Comparison of ENCODE assay signal across 1 cellular context in the genomic region with DNA sequence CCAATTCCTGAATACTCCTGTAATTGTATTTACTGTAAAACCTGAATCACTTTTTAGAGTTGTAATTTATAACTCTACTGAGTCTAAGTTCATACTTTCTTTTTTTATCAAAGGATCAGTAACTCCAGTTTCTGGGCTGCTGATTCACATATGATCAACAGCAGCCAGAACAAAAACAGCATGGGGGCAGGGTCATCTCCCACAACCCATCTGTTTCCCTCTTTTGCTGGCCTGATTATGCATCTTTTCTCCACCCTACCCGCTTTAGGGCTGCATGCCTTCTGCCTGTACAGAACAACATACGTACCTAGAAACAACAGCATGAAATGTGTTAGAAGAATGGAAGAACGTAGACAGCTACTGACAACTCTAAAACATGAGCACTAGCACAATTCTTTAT.
TF ChIP-seq lines count a peak whose summit lies in the region.

No MANE protein-coding gene starts in this region.

TF ChIP-seq in K562, 482 proteins besides CTCF, POLR2A, EP300 and RAD21 (continued from another document):
- TF ChIP-seq U2AF2 (optimal IDR thresholded peaks at IDR 0.05; ENCODE audit: low read depth, low read length) (no peak), ZBED1 (IDR thresholded peaks at IDR 0.05) (no peak), ZFPM2 (CRISPR knock-in tag; IDR thresholded peaks at IDR 0.05) (no peak), E2F4 (CRISPR knock-in tag; IDR thresholded peaks at IDR 0.05; ENCODE audit: low read depth) (no peak), FOSL1 (tag; conservative IDR thresholded peaks at IDR 0.05) (no peak), MYNN (IDR thresholded peaks at IDR 0.05) (no peak), MYNN (CRISPR knock-in tag; IDR thresholded peaks at IDR 0.05) (no peak), MED1 (CRISPR knock-in tag; IDR thresholded peaks at IDR 0.05; ENCODE audit: borderline replicate concordance) (no peak), SRF (CRISPR knock-in tag; IDR thresholded peaks at IDR 0.05) (no peak), ZFP30 (CRISPR knock-in tag; IDR thresholded peaks at IDR 0.05; ENCODE audit: borderline replicate concordance) (no peak), ZKSCAN3 (CRISPR knock-in tag; IDR thresholded peaks at IDR 0.05) (no peak), PTRF (tag; IDR thresholded peaks at IDR 0.05) (no peak), ETV5 (CRISPR knock-in tag; IDR thresholded peaks at IDR 0.05; ENCODE audit: low read depth) (no peak), CC2D1A (IDR thresholded peaks at IDR 0.05) (no peak), ZC3H11A (IDR thresholded peaks at IDR 0.05; ENCODE audit: low read depth, low read length) (no peak), CCNT2 (IDR thresholded peaks at IDR 0.05; ENCODE audit: borderline replicate concordance, extremely low read depth, insufficient read length, low read depth, low read length) (no peak), PKNOX1 (IDR thresholded peaks at IDR 0.05) (no peak), ZNF592 (IDR thresholded peaks at IDR 0.05) (peak; percentile 48; the same call in 1 of the 2 replicates), ZNF143 (CRISPR knock-in tag; IDR thresholded peaks at IDR 0.05) (no peak)
- TF ChIP-seq, protein P1, sequence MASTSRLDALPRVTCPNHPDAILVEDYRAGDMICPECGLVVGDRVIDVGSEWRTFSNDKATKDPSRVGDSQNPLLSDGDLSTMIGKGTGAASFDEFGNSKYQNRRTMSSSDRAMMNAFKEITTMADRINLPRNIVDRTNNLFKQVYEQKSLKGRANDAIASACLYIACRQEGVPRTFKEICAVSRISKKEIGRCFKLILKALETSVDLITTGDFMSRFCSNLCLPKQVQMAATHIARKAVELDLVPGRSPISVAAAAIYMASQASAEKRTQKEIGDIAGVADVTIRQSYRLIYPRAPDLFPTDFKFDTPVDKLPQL (IDR thresholded peaks at IDR 0.05; ENCODE audit: extremely low read depth, insufficient read length), result no peak
- TF ChIP-seq, protein P2, sequence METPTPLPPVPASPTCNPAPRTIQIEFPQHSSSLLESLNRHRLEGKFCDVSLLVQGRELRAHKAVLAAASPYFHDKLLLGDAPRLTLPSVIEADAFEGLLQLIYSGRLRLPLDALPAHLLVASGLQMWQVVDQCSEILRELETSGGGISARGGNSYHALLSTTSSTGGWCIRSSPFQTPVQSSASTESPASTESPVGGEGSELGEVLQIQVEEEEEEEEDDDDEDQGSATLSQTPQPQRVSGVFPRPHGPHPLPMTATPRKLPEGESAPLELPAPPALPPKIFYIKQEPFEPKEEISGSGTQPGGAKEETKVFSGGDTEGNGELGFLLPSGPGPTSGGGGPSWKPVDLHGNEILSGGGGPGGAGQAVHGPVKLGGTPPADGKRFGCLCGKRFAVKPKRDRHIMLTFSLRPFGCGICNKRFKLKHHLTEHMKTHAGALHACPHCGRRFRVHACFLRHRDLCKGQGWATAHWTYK (CRISPR knock-in tag; IDR thresholded peaks at IDR 0.05), result no peak
- TF ChIP-seq, protein P3, sequence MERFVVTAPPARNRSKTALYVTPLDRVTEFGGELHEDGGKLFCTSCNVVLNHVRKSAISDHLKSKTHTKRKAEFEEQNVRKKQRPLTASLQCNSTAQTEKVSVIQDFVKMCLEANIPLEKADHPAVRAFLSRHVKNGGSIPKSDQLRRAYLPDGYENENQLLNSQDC (CRISPR knock-in tag; IDR thresholded peaks at IDR 0.05), result no peak
